ENCODE assay signal across 1 cellular context in genomic region chr9:948497-948896, GRCh38.
TF ChIP-seq lines count a peak whose summit lies in the region.

No MANE protein-coding gene starts in this region.

TF ChIP-seq in H1, 55 proteins besides CTCF, POLR2A, EP300 and RAD21:
- TF ChIP-seq CBX5 (IDR thresholded peaks at IDR 0.05; ENCODE audit: low read depth, low read length): no peak
- no peak for TF ChIP-seq MAX (IDR thresholded peaks at IDR 0.05)
- no peak for TF ChIP-seq HDAC2 (IDR thresholded peaks at IDR 0.05; ENCODE audit: borderline replicate concordance in 1 of 2, low read depth in 2 of 2, low read length in 2 of 2)
- TF ChIP-seq POLR2AphosphoS5 (IDR thresholded peaks at IDR 0.05; ENCODE audit: low read depth, low read length): no peak
- no peak for TF ChIP-seq YY1 (IDR thresholded peaks at IDR 0.05; ENCODE audit: low read depth, low read length)
- TF ChIP-seq NRF1 (IDR thresholded peaks at IDR 0.05; ENCODE audit: low read depth, low read length): no peak
- TF ChIP-seq SP2 (IDR thresholded peaks at IDR 0.05; ENCODE audit: low read length): no peak
- TF ChIP-seq ATF3 (IDR thresholded peaks at IDR 0.05; ENCODE audit: insufficient read depth, low read depth, low read length): no peak
- no peak for TF ChIP-seq RFX5 (IDR thresholded peaks at IDR 0.05; ENCODE audit: borderline replicate concordance, low read depth, low read length)
- no peak for TF ChIP-seq KDM5A (IDR thresholded peaks at IDR 0.05; ENCODE audit: low read length)
- no peak for TF ChIP-seq HDAC6 (IDR thresholded peaks at IDR 0.05; ENCODE audit: low read depth, low read length)
- no peak for TF ChIP-seq CREB1 (IDR thresholded peaks at IDR 0.05)
- no peak for TF ChIP-seq PHF8 (conservative IDR thresholded peaks at IDR 0.05; ENCODE audit: low read depth, low read length)
- no peak for TF ChIP-seq JUN (IDR thresholded peaks at IDR 0.05; ENCODE audit: low read depth, low read length)
- TF ChIP-seq SRF (IDR thresholded peaks at IDR 0.05; ENCODE audit: low read depth, low read length): no peak
